Comparison of ENCODE assay signal across 10 cellular contexts in genomic region chr7:26305048-26305868, GRCh38.
DNase-seq lines count a peak whose midpoint lies in the region; ATAC-seq lines count a peak whose summit lies in the region.
"Had no signal": no experiment of that assay in that cellular context is flagged by ENCODE, and none has a peak within 500 bp of the region (broad histone marks: within the 10 kb centered on the region; RNA-seq: fewer than 3 reads in every experiment).

No MANE protein-coding gene starts in this region.

- H3K27ac Mint-ChIP-seq in activated T-cell treated with anti-CD3 and anti-CD28 coated beads, Interleukin-2, amount 50 U/mL, for 24 hours = peak overlapping the region; percentile 18
- peak overlapping the region; percentile 22 for H3K27ac Mint-ChIP-seq in central memory CD8-positive, alpha-beta T cell (ENCODE audit: low read depth)
- peak overlapping the region; percentile 77 for H3K27ac Mint-ChIP-seq in stimulated activated naive CD8-positive, alpha-beta T cell treated with anti-CD3 and anti-CD28 coated beads, Interleukin-15, Interleukin-2, amounts not matched to agents 100 ng/mL and 50 ng/mL, for 24 hours

- DNase-seq in activated T-cell treated with anti-CD3 and anti-CD28 coated beads, Interleukin-2, amount 50 U/mL, for 24 hours = no peak
- no peak for DNase-seq in activated T-cell treated with anti-CD3 and anti-CD28 coated beads, Interleukin-2, amount 50 U/mL, for 48 hours
- peak; percentile 20 for DNase-seq in NCI-H2227 treated with DMSO at 0.1 percent for 48 hours (lab: John Stamatoyannopoulos, UW)
- DNase-seq in central memory CD8-positive, alpha-beta T cell (ENCODE audit: low spot score in 2 of 2) = no peak
- DNase-seq in DMS153 (lab: John Stamatoyannopoulos, UW) = no peak
- DNase-seq: NCI-H1417 treated with DMSO at 0.1 percent for 48 hours, SJCRH30 had no signal

- H3K36me3 Mint-ChIP-seq in activated T-cell treated with anti-CD3 and anti-CD28 coated beads, Interleukin-2, amount 50 U/mL, for 24 hours (ENCODE audit: low read depth) = peaks cover 41% of the 10 kb centered on the region
- H3K36me3 Mint-ChIP-seq in central memory CD8-positive, alpha-beta T cell (ENCODE audit: insufficient read depth) = peaks cover 23% of the 10 kb centered on the region
- H3K36me3 Mint-ChIP-seq in stimulated activated naive CD8-positive, alpha-beta T cell treated with anti-CD3 and anti-CD28 coated beads, Interleukin-15, Interleukin-2, amounts not matched to agents 100 ng/mL and 50 ng/mL, for 24 hours (ENCODE audit: low read depth) = peaks cover 33% of the 10 kb centered on the region

- no peak for ATAC-seq in central memory CD8-positive, alpha-beta T cell (replicated peaks; ENCODE audit: extremely low read depth, poor library complexity, severe bottlenecking)
- no peak for ATAC-seq in GM18517 (IDR thresholded peaks at IDR 0.05; ENCODE audit: unreplicated experiment)
- ATAC-seq in HG03469 (IDR thresholded peaks at IDR 0.05; ENCODE audit: unreplicated experiment) = no peak

- H3K4me1 Mint-ChIP-seq in activated T-cell treated with anti-CD3 and anti-CD28 coated beads, Interleukin-2, amount 50 U/mL, for 24 hours (ENCODE audit: low read depth) = peaks cover 10% of the 10 kb centered on the region
- H3K4me1 Mint-ChIP-seq in central memory CD8-positive, alpha-beta T cell = peaks cover 14% of the 10 kb centered on the region
- peaks cover 33% of the 10 kb centered on the region for H3K4me1 Mint-ChIP-seq in stimulated activated naive CD8-positive, alpha-beta T cell treated with anti-CD3 and anti-CD28 coated beads, Interleukin-15, Interleukin-2, amounts not matched to agents 100 ng/mL and 50 ng/mL, for 24 hours (ENCODE audit: low read depth)

- H3K9me3 Mint-ChIP-seq in activated T-cell treated with anti-CD3 and anti-CD28 coated beads, Interleukin-2, amount 50 U/mL, for 24 hours = no peaks in the 10 kb centered on the region
- H3K9me3 Mint-ChIP-seq in central memory CD8-positive, alpha-beta T cell = no peaks in the 10 kb centered on the region
- H3K9me3 Mint-ChIP-seq in stimulated activated naive CD8-positive, alpha-beta T cell treated with anti-CD3 and anti-CD28 coated beads, Interleukin-15, Interleukin-2, amounts not matched to agents 100 ng/mL and 50 ng/mL, for 24 hours = no peaks in the 10 kb centered on the region

- no peaks in the 10 kb centered on the region for H3K27me3 Mint-ChIP-seq in activated T-cell treated with anti-CD3 and anti-CD28 coated beads, Interleukin-2, amount 50 U/mL, for 24 hours
- no peaks in the 10 kb centered on the region for H3K27me3 Mint-ChIP-seq in central memory CD8-positive, alpha-beta T cell
- H3K27me3 Mint-ChIP-seq in stimulated activated naive CD8-positive, alpha-beta T cell treated with anti-CD3 and anti-CD28 coated beads, Interleukin-15, Interleukin-2, amounts not matched to agents 100 ng/mL and 50 ng/mL, for 24 hours = no peaks in the 10 kb centered on the region

- H3K4me3 Mint-ChIP-seq in activated T-cell treated with anti-CD3 and anti-CD28 coated beads, Interleukin-2, amount 50 U/mL, for 24 hours = no peak overlapping the region
- no peak overlapping the region for H3K4me3 Mint-ChIP-seq in central memory CD8-positive, alpha-beta T cell
- H3K4me3 Mint-ChIP-seq in stimulated activated naive CD8-positive, alpha-beta T cell treated with anti-CD3 and anti-CD28 coated beads, Interleukin-15, Interleukin-2, amounts not matched to agents 100 ng/mL and 50 ng/mL, for 24 hours = peak overlapping the region; percentile 31

Comparison
In these comparisons a context has a peak if more than half of its experiments do, and no peak if none do; other contexts are left out.
1. H3K27ac Mint-ChIP-seq: peak in every context shown above with its lines; median percentile 77 in stimulated activated naive CD8-positive, alpha-beta T cell treated with anti-CD3 and anti-CD28 coated beads, Interleukin-15, Interleukin-2, amounts not matched to agents 100 ng/mL and 50 ng/mL, for 24 hours; 22 in central memory CD8-positive, alpha-beta T cell; 18 in activated T-cell treated with anti-CD3 and anti-CD28 coated beads, Interleukin-2, amount 50 U/mL, for 24 hours.